ENCODE assay signal across 16 cellular contexts in the genomic region with DNA sequence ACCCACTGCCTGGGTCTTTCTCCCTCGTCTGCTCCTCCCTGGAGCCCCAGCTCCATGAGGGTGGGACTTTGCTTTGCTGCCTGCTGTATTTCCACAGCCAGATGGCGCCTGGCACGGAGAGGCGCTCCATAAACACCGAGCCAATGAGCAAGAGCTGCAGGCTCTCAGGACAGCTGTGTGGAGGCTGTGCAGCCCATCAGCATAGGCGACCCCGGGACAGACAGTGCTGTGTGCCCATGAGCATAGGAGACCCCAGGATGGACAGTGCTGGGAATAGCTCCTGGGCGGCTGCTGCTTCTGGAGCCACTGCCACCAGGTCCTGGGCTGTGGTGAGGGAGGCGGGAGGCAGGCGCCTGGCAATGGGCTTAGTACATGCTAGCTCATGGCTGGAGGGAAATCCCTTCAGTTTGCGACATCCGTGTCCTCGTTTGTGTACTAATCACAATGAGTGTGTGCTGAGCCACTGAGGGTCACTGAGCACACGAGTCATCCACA. TPM values are rescaled to one million over a fixed set of nuclear protein-coding genes. Genes with fewer than 3 reads are reported as not detected.
DNase-seq lines count a peak whose midpoint lies in the region; ATAC-seq and TF ChIP-seq lines count a peak whose summit lies in the region.
"Had no signal": no experiment of that assay in that cellular context is flagged by ENCODE, and none has a peak within 500 bp of the region (broad histone marks: within the 10 kb centered on the region; RNA-seq: fewer than 3 reads in every experiment).

No MANE protein-coding gene starts in this region.

- no peaks in the 10 kb centered on the region for H4K20me1 ChIP-seq in GM23248 (ENCODE audit: insufficient read depth)

- no peaks in the 10 kb centered on the region for H3K79me2 ChIP-seq in GM23248 (ENCODE audit: insufficient read depth)

- TF ChIP-seq CTCF in GM13976 (IDR thresholded peaks at IDR 0.05; ENCODE audit: borderline replicate concordance, control extremely low read depth, extremely low read depth, insufficient read depth, missing control alignments) (peak; percentile 3), RWPE2 (IDR thresholded peaks at IDR 0.05; ENCODE audit: poor library complexity, severe bottlenecking) (no peak)

- H3K36me3 ChIP-seq in RWPE2 (ENCODE audit: low read depth): peaks cover 45% of the 10 kb centered on the region
- H3K36me3 ChIP-seq in GM23248 (ENCODE audit: low read depth): peaks cover 26% of the 10 kb centered on the region; the same call in 1 of the 2 replicates

- H2AFZ ChIP-seq in GM23248: no peak overlapping the region

- in situ Hi-C loops in GM13976 (cut with MboI; ENCODE audit: low sequenced_read_pairs, unreplicated experiment): no loop called here
- in situ Hi-C loops in GM23248 (cut with MboI): no loop called here

- no peak for ATAC-seq in RWPE2 (ENCODE audit: low read depth)
- no peak for ATAC-seq in HG02759 (IDR thresholded peaks at IDR 0.05; ENCODE audit: unreplicated experiment)

- H3K9me2 ChIP-seq in GM23248 (ENCODE audit: insufficient read depth): no peaks in the 10 kb centered on the region

- H3K9me3 ChIP-seq in RWPE2 (ENCODE audit: severe bottlenecking) (no peaks in the 10 kb centered on the region), GM23248 (ENCODE audit: low read depth) (no peaks in the 10 kb centered on the region)
- H3K9me3 ChIP-seq: BLaER1 treated with 17β-estradiol and CSF1 and Interleukin-3, amounts not matched to agents 10 nM and 100 nM; SJSA1; suprapubic skin had no signal

- no peak overlapping the region for H3K4me2 ChIP-seq in GM23248 (ENCODE audit: unreplicated experiment)
- H3K4me2 ChIP-seq: BLaER1 treated with 17β-estradiol and CSF1 and Interleukin-3, amounts not matched to agents 10 nM and 100 nM had no signal

- H3K27ac ChIP-seq in RWPE2 (ENCODE audit: poor library complexity, severe bottlenecking): no peak overlapping the region
- no peak overlapping the region for H3K27ac ChIP-seq in GM23248
- H3K27ac ChIP-seq: BLaER1 treated with 17β-estradiol and CSF1 and Interleukin-3, amounts not matched to agents 10 nM and 100 nM; SJSA1; suprapubic skin had no signal

- no peak overlapping the region for H3K9ac ChIP-seq in GM23248
- H3K9ac ChIP-seq: BLaER1 treated with 17β-estradiol and CSF1 and Interleukin-3, amounts not matched to agents 10 nM and 100 nM had no signal

- H3F3A ChIP-seq in GM23248 (ENCODE audit: insufficient read depth): peaks cover 17% of the 10 kb centered on the region; the same call in 1 of the 2 replicates

- H3K27me3 ChIP-seq in RWPE2 (ENCODE audit: insufficient read depth, poor library complexity, severe bottlenecking) (no peaks in the 10 kb centered on the region), GM23248 (replicated peaks; ENCODE audit: insufficient read depth) (no peaks in the 10 kb centered on the region)
- H3K27me3 ChIP-seq: BLaER1 treated with 17β-estradiol and CSF1 and Interleukin-3, amounts not matched to agents 10 nM and 100 nM; SJSA1; suprapubic skin had no signal

- no peaks in the 10 kb centered on the region for H3K4me1 ChIP-seq in RWPE2 (ENCODE audit: insufficient read depth, poor library complexity, severe bottlenecking)
- H3K4me1 ChIP-seq in GM23248 (ENCODE audit: insufficient read depth): peaks cover 10% of the 10 kb centered on the region; the same call in 1 of the 2 replicates
- H3K4me1 ChIP-seq: SJSA1, suprapubic skin had no signal

- H3K4me3 ChIP-seq in RWPE2 (ENCODE audit: severe bottlenecking) (no peak overlapping the region), GM23248 (no peak overlapping the region)
- H3K4me3 ChIP-seq: BLaER1 treated with 17β-estradiol and CSF1 and Interleukin-3, amounts not matched to agents 10 nM and 100 nM; SJSA1; suprapubic skin had no signal

- 74 to 75% methylated on average over 14 of the region's 14 CpGs for WGBS in GM23248 (ENCODE audit: low coverage in 1 of 2, low lambda C conversion rate in 2 of 2, missing lambda C conversion rate in 2 of 2), 2 experiments

- intact Hi-C loops in head of caudate nucleus (cut with DNase I): no loop called here

- DNase-seq in GM13976 (ENCODE audit: low spot score) (no peak), RWPE2 (ENCODE audit: low spot score) (peak; percentile 21), head of caudate nucleus (peak in 27 of 42 donors; percentile 9 to 71 (median 39)), putamen (ENCODE audit: low spot score) (peak; percentile 57), NOMO-1 treated with dmso at 0.1 percent for 144 hours (lab: John Stamatoyannopoulos, UW; ENCODE audit: unreplicated experiment) (no peak), GM23248 (no peak), activated gamma-delta T cell treated with Interleukin-2 at 50 U/mL for 16 hours (no peak)
- DNase-seq: activated naive CD4-positive, alpha-beta T cell; DND-41; effector memory CD4-positive, alpha-beta T cell; occipital lobe had no signal

RNA-seq across cellular contexts. Expression of a gene that starts 29.2 kb away (rescaled TPM):
- 12.3 and 14.8 TPM in 2 replicates for total RNA-seq in GM23248 (2014; rRNA removed; shearing (Covaris generic))
- polyA plus RNA-seq in GM23248 (2016; fragmentation: Nextera tagmentation; extraction: Ambion mirVana): 24.7 and 29.8 TPM in 2 replicates

RNA-seq across cellular contexts. Expression of a gene that starts 29.4 kb away (rescaled TPM):
- 6.4 and 18.3 TPM in 2 replicates for total RNA-seq in GM23248 (2014; rRNA removed; shearing (Covaris generic))
- polyA plus RNA-seq in GM23248 (2016; fragmentation: Nextera tagmentation; extraction: Ambion mirVana): 2.4 and 3.2 TPM in 2 replicates

RNA-seq across cellular contexts. Expression of a gene that starts 31.6 kb away (rescaled TPM):
- 32.2 and 41.9 TPM in 2 replicates for total RNA-seq in GM23248 (2014; rRNA removed; shearing (Covaris generic))
- 15.1 and 17.8 TPM in 2 replicates for polyA plus RNA-seq in GM23248 (2016; fragmentation: Nextera tagmentation; extraction: Ambion mirVana)

RNA-seq across cellular contexts. Expression of a gene that starts 55.3 kb away (rescaled TPM):
- not detected in 2 replicates for total RNA-seq in GM23248 (2014; rRNA removed; shearing (Covaris generic))
- not detected in 2 replicates for polyA plus RNA-seq in GM23248 (2016; fragmentation: Nextera tagmentation; extraction: Ambion mirVana)
- total RNA-seq: M059J, SJSA1 had no signal

Comparison
In these comparisons a context has a peak if more than half of its experiments do, and no peak if none do; other contexts are left out.
1. DNase-seq: peak in RWPE2 (single experiment), head of caudate nucleus (27 of 42) and putamen (single experiment); none in GM13976 (single experiment), NOMO-1 treated with dmso at 0.1 percent for 144 hours (single experiment), GM23248 (single experiment) and activated gamma-delta T cell treated with Interleukin-2 at 50 U/mL for 16 hours (single experiment).